ENCODE assay signal across 32 cellular contexts in genomic region chr9:137843355-137843754, GRCh38. TPM values are rescaled to one million over a fixed set of nuclear protein-coding genes. Genes with fewer than 3 reads are reported as not detected.
"Had no signal": no experiment of that assay in that cellular context is flagged by ENCODE, and none has a peak within 500 bp of the region (broad histone marks: within the 10 kb centered on the region; RNA-seq: fewer than 3 reads in every experiment).

No MANE protein-coding gene starts in this region.

- H3K27ac ChIP-seq: ascending aorta, cardiac muscle cell, WERI-Rb-1 had no signal

- DNase-seq: activated CD4-positive, alpha-beta memory T cell treated with anti-CD3 and anti-CD28 coated beads, Interleukin-2, amount 10 ng/mL, durations not matched to agents 7 days and 5 days; activated CD4-positive, alpha-beta T cell treated with anti-CD3 and anti-CD28 coated beads for 1 hour; activated CD4-positive, alpha-beta T cell treated with anti-CD3 and anti-CD28 coated beads for 36 hours; activated CD4-positive, alpha-beta T cell treated with anti-CD3 and anti-CD28 coated beads for 48 hours; activated CD4-positive, alpha-beta T cell treated with anti-CD3 and anti-CD28 coated beads, Interleukin-2, amount 10 ng/mL, durations not matched to agents 7 days and 5 days; activated CD4-positive, alpha-beta T cell treated with anti-CD3 and anti-CD28 coated beads, Interleukin-2, amount 50 U/mL, for 48 hours; activated CD4-positive, CD25-positive, alpha-beta regulatory T cell; activated CD8-positive, alpha-beta memory T cell treated with anti-CD3 and anti-CD28 coated beads for 24 hours; activated CD8-positive, alpha-beta memory T cell treated with anti-CD3 and anti-CD28 coated beads, Interleukin-2, amount 10 ng/mL, durations not matched to agents 7 days and 5 days; activated CD8-positive, alpha-beta memory T cell treated with anti-CD3 and anti-CD28 coated beads, Interleukin-2, amount 50 U/mL, for 48 hours; activated CD8-positive, alpha-beta T cell treated with anti-CD3 and anti-CD28 coated beads, Interleukin-2, amount 10 ng/mL, durations not matched to agents 7 days and 5 days; activated effector memory CD4-positive, alpha-beta T cell treated with Interleukin-2 at 50 U/mL for 16 hours; activated gamma-delta T cell; activated naive CD4-positive, alpha-beta T cell treated with anti-CD3 and anti-CD28 coated beads, Interleukin-2, amount 10 ng/mL, durations not matched to agents 7 days and 5 days; activated naive CD4-positive, alpha-beta T cell treated with Interleukin-2 at 50 U/mL for 16 hours; activated naive CD8-positive, alpha-beta T cell treated with anti-CD3 and anti-CD28 coated beads, Interleukin-2, amount 10 ng/mL, durations not matched to agents 7 days and 5 days; activated naive CD8-positive, alpha-beta T cell treated with anti-CD3 and anti-CD28 coated beads, Interleukin-2, amount 50 U/mL, for 24 hours; activated T-cell treated with anti-CD3 and anti-CD28 coated beads, Interleukin-2, amount 50 U/mL, for 24 hours; activated T-cell treated with anti-CD3 and anti-CD28 coated beads, Interleukin-2, amount 50 U/mL, for 48 hours; amygdala; anterior cingulate cortex; caudate nucleus; cerebellar nuclear complex; T-helper 1 cell; T-helper 2 cell; T-helper 9 cell; WERI-Rb-1 had no signal

- ATAC-seq: activated CD4-positive, alpha-beta T cell treated with anti-CD3 and anti-CD28 coated beads for 36 hours; activated CD4-positive, CD25-positive, alpha-beta regulatory T cell treated with anti-CD3 and anti-CD28 coated beads, Interleukin-2, amount 50 U/mL, for 24 hours; activated CD8-positive, alpha-beta memory T cell treated with anti-CD3 and anti-CD28 coated beads, Interleukin-2, amount 10 ng/mL, durations not matched to agents 7 days and 5 days; activated CD8-positive, alpha-beta T cell treated with anti-CD3 and anti-CD28 coated beads, Interleukin-2, amount 10 ng/mL, durations not matched to agents 7 days and 5 days; activated naive CD8-positive, alpha-beta T cell treated with anti-CD3 and anti-CD28 coated beads, Interleukin-2, amount 50 U/mL, for 24 hours; WTC11 had no signal

- H3K27me3 ChIP-seq: ascending aorta, cardiac muscle cell had no signal

- H3K36me3 ChIP-seq: ascending aorta, cardiac muscle cell, WERI-Rb-1 had no signal

- H3K4me3 ChIP-seq: ascending aorta, cardiac muscle cell had no signal

- H3K4me1 ChIP-seq: ascending aorta had no signal

RNA-seq across cellular contexts. Expression of gene CACNA1B, which starts 34.2 kb away (rescaled TPM):
- total RNA-seq: activated CD4-positive, alpha-beta memory T cell treated with anti-CD3 and anti-CD28 coated beads, Interleukin-2, amount 10 ng/mL, durations not matched to agents 7 days and 5 days; activated CD4-positive, alpha-beta T cell treated with anti-CD3 and anti-CD28 coated beads, Interleukin-2, amount 10 ng/mL, durations not matched to agents 7 days and 5 days; activated CD8-positive, alpha-beta memory T cell treated with anti-CD3 and anti-CD28 coated beads, Interleukin-2, amount 10 ng/mL, durations not matched to agents 7 days and 5 days; activated CD8-positive, alpha-beta T cell treated with anti-CD3 and anti-CD28 coated beads, Interleukin-2, amount 10 ng/mL, durations not matched to agents 7 days and 5 days; activated naive CD8-positive, alpha-beta T cell treated with anti-CD3 and anti-CD28 coated beads, Interleukin-2, amount 10 ng/mL, durations not matched to agents 7 days and 5 days; ascending aorta; bronchial epithelial cell had no signal
